ENCODE assay signal across 17 cellular contexts in genomic region chr11:33515347-33515746, GRCh38.
DNase-seq lines count a peak whose midpoint lies in the region; ATAC-seq, FAIRE-seq and TF ChIP-seq lines count a peak whose summit lies in the region.
"Had no signal": no experiment of that assay in that cellular context is flagged by ENCODE, and none has a peak within 500 bp of the region (broad histone marks: within the 10 kb centered on the region; RNA-seq: fewer than 3 reads in every experiment).

No MANE protein-coding gene starts in this region.

- peak; percentile 24 to 26 for DNase-seq in activated T-cell treated with anti-CD3 and anti-CD28 coated beads, Interleukin-2, amount 50 U/mL, for 48 hours
- no peak for DNase-seq in activated T-cell treated with anti-CD3 and anti-CD28 coated beads, Interleukin-2, amount 50 U/mL, for 24 hours
- peak; percentile 56 for DNase-seq in astrocyte (ENCODE audit: low read depth)
- DNase-seq in psoas muscle, result peak; percentile 47 to 66
- no peak for DNase-seq in activated naive CD4-positive, alpha-beta T cell treated with anti-CD3 and anti-CD28 coated beads, Interleukin-2, amount 50 U/mL, for 72 hours (ENCODE audit: low spot score in 2 of 2)
- DNase-seq in COLO668 (lab: John Stamatoyannopoulos, UW; ENCODE audit: unreplicated experiment), result no peak
- DNase-seq: activated naive CD4-positive, alpha-beta T cell treated with Interleukin-2 at 50 U/mL for 16 hours; endodermal cell; MM.1S; SIG-M5; small intestine had no signal

- H3K27me3 Mint-ChIP-seq in activated T-cell treated with anti-CD3 and anti-CD28 coated beads, Interleukin-2, amount 50 U/mL, for 24 hours, result peaks cover 36% of the 10 kb centered on the region
- H3K27me3 Mint-ChIP-seq in astrocyte (ENCODE audit: low read depth, unreplicated experiment), result no peaks in the 10 kb centered on the region

- no peaks in the 10 kb centered on the region for H3K36me3 Mint-ChIP-seq in activated T-cell treated with anti-CD3 and anti-CD28 coated beads, Interleukin-2, amount 50 U/mL, for 24 hours (ENCODE audit: low read depth)
- no peaks in the 10 kb centered on the region for H3K36me3 Mint-ChIP-seq in astrocyte (ENCODE audit: low read depth, unreplicated experiment)
- no peaks in the 10 kb centered on the region for H3K36me3 Mint-ChIP-seq in activated naive CD4-positive, alpha-beta T cell treated with anti-CD3 and anti-CD28 coated beads, Interleukin-2, amount 50 U/mL, for 72 hours
- H3K36me3 Mint-ChIP-seq: mesothelial cell of epicardium had no signal

- H4K20me1 ChIP-seq in astrocyte (ENCODE audit: insufficient read depth, low read length), result peaks cover 17% of the 10 kb centered on the region

- no peak overlapping the region for H3K4me2 ChIP-seq in astrocyte (ENCODE audit: low read length)

- WGBS in psoas muscle, 3 donors, result 40 to 49% (median 40%) methylated on average over 5 of the region's 5 CpGs

- H3K27ac Mint-ChIP-seq in activated T-cell treated with anti-CD3 and anti-CD28 coated beads, Interleukin-2, amount 50 U/mL, for 24 hours, result no peak overlapping the region
- no peak overlapping the region for H3K27ac Mint-ChIP-seq in astrocyte (ENCODE audit: unreplicated experiment)
- no peak overlapping the region for H3K27ac Mint-ChIP-seq in activated naive CD4-positive, alpha-beta T cell treated with anti-CD3 and anti-CD28 coated beads, Interleukin-2, amount 50 U/mL, for 72 hours
- H3K27ac Mint-ChIP-seq: endodermal cell, mesothelial cell of epicardium had no signal

- H3K27ac ChIP-seq in astrocyte (ENCODE audit: low read depth, low read length) (peak overlapping the region; percentile 28), psoas muscle (no peak overlapping the region)
- H3K27ac ChIP-seq: cardiac muscle cell, neutrophil had no signal

- no peak for FAIRE-seq in astrocyte (lab: Jason Lieb, UNC)
- FAIRE-seq: islet of Langerhans, small intestine had no signal

- intact Hi-C loops in psoas muscle (cut with DNase I), result no loop called here

- H3K4me3 ChIP-seq in astrocyte (ENCODE audit: insufficient read depth, low read depth, low read length) (no peak overlapping the region), psoas muscle (no peak overlapping the region)
- H3K4me3 ChIP-seq: cardiac muscle cell had no signal

- H3K27me3 ChIP-seq in astrocyte (ENCODE audit: insufficient read depth, low read length) (no peaks in the 10 kb centered on the region), psoas muscle (ENCODE audit: insufficient read depth in 3 of 3, low read length in 2 of 3) (peaks cover 0 to 3% (median 0%) of the 10 kb centered on the region in 3 donors)
- H3K27me3 ChIP-seq: cardiac muscle cell had no signal

- no peak overlapping the region for H3K4me3 Mint-ChIP-seq in activated T-cell treated with anti-CD3 and anti-CD28 coated beads, Interleukin-2, amount 50 U/mL, for 24 hours
- H3K4me3 Mint-ChIP-seq in astrocyte (ENCODE audit: unreplicated experiment), result no peak overlapping the region
- H3K4me3 Mint-ChIP-seq: endodermal cell, mesothelial cell of epicardium had no signal

- H3K4me1 ChIP-seq in astrocyte (ENCODE audit: insufficient read depth, low read length) (no peaks in the 10 kb centered on the region), psoas muscle (no peaks in the 10 kb centered on the region)

- peaks cover 8% of the 10 kb centered on the region for H3K4me1 Mint-ChIP-seq in activated T-cell treated with anti-CD3 and anti-CD28 coated beads, Interleukin-2, amount 50 U/mL, for 24 hours (ENCODE audit: low read depth)
- H3K4me1 Mint-ChIP-seq in astrocyte (ENCODE audit: low read depth, unreplicated experiment), result peaks cover 11% of the 10 kb centered on the region
- H3K4me1 Mint-ChIP-seq: endodermal cell, mesothelial cell of epicardium had no signal

- H3K79me2 ChIP-seq in astrocyte (ENCODE audit: insufficient read depth, low read length), result peaks cover 18% of the 10 kb centered on the region

- H3K9ac ChIP-seq in astrocyte (ENCODE audit: low read length), result no peak overlapping the region

- H2AFZ ChIP-seq in astrocyte (ENCODE audit: low read depth, low read length), result no peak overlapping the region

- H3K9me3 ChIP-seq in astrocyte (ENCODE audit: insufficient read depth, low read depth, low read length) (no peaks in the 10 kb centered on the region), psoas muscle (no peaks in the 10 kb centered on the region)
- H3K9me3 ChIP-seq: neutrophil had no signal

- ATAC-seq in GM18868 (IDR thresholded peaks at IDR 0.05; ENCODE audit: unreplicated experiment) (peak; percentile 60), psoas muscle (peak in 3 of 4 donors; percentile 38 to 62 (median 58)), GM21717 (IDR thresholded peaks at IDR 0.05; ENCODE audit: unreplicated experiment) (no peak)
- ATAC-seq in activated naive CD4-positive, alpha-beta T cell treated with anti-CD3 and anti-CD28 coated beads, Interleukin-2, amount 50 U/mL, for 72 hours, result no peak

- no peaks in the 10 kb centered on the region for H3K9me3 Mint-ChIP-seq in activated T-cell treated with anti-CD3 and anti-CD28 coated beads, Interleukin-2, amount 50 U/mL, for 24 hours
- no peaks in the 10 kb centered on the region for H3K9me3 Mint-ChIP-seq in astrocyte (ENCODE audit: unreplicated experiment)
- peaks cover 0 to 5% of the 10 kb centered on the region in 2 donors for H3K9me3 Mint-ChIP-seq in activated naive CD4-positive, alpha-beta T cell treated with anti-CD3 and anti-CD28 coated beads, Interleukin-2, amount 50 U/mL, for 72 hours
- H3K9me3 Mint-ChIP-seq: endodermal cell, mesothelial cell of epicardium had no signal

- no peaks in the 10 kb centered on the region for H3K36me3 ChIP-seq in astrocyte (ENCODE audit: insufficient read depth, low read length)
- no peaks in the 10 kb centered on the region for H3K36me3 ChIP-seq in psoas muscle (ENCODE audit: insufficient read depth in 1 of 2, low read depth in 1 of 2)
- H3K36me3 ChIP-seq: cardiac muscle cell, neutrophil had no signal

- no peak for TF ChIP-seq CTCF in astrocyte (IDR thresholded peaks at IDR 0.05; ENCODE audit: insufficient read depth, low read depth, low read length)
- no peak for TF ChIP-seq CTCF in psoas muscle (IDR thresholded peaks at IDR 0.05)

Comparison
In these comparisons a context has a peak if more than half of its experiments do, and no peak if none do; other contexts are left out.
1. DNase-seq: peak in activated T-cell treated with anti-CD3 and anti-CD28 coated beads, Interleukin-2, amount 50 U/mL, for 48 hours (2 of 2), astrocyte (single experiment) and psoas muscle (2 of 2); none in activated T-cell treated with anti-CD3 and anti-CD28 coated beads, Interleukin-2, amount 50 U/mL, for 24 hours (single experiment), activated naive CD4-positive, alpha-beta T cell treated with anti-CD3 and anti-CD28 coated beads, Interleukin-2, amount 50 U/mL, for 72 hours (0 of 2) and COLO668 (single experiment).
2. ATAC-seq: peak in GM18868 (single experiment) and psoas muscle (3 of 4); none in activated naive CD4-positive, alpha-beta T cell treated with anti-CD3 and anti-CD28 coated beads, Interleukin-2, amount 50 U/mL, for 72 hours (0 of 2) and GM21717 (single experiment).